ENCODE assay signal across 23 cellular contexts in the genomic region with DNA sequence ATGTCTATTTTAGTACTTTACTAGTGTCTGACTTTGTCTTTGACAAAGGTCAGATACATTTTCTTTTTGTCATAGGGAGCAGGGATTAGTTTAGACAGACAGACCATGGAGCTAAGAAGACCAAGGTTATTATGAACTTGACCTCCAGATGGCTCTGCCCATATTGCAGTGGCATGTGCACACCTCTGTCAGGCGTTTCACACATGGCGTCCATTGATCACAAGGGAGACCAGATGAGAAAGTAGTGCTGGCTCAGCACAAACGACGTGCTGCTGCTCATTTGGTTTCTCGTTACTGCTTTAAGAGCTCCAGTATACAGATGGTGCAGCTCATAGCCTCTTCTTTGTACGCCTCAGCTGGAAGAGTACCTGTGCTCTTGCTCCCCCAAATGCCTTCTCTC.
"Had no signal": no experiment of that assay in that cellular context is flagged by ENCODE, and none has a peak within 500 bp of the region (broad histone marks: within the 10 kb centered on the region; RNA-seq: fewer than 3 reads in every experiment).

No MANE protein-coding gene starts in this region.

- H3K27ac Mint-ChIP-seq: activated B cell treated with CpG ODN at 0.5 μM for 24 hours; activated CD4-positive, alpha-beta memory T cell treated with anti-CD3 and anti-CD28 coated beads for 36 hours; activated naive CD8-positive, alpha-beta T cell treated with anti-CD3 and anti-CD28 coated beads, Interleukin-2, amount 10 ng/mL, durations not matched to agents 7 days and 5 days; activated T-helper 17 cell treated with anti-CD3 and anti-CD28 coated beads, Interleukin-2, amount 50 U/mL, for 72 hours; mesothelial cell of epicardium; natural killer cell treated with Interleukin-12 subunit alpha and Interleukin-12 subunit beta and Interleukin-15 and Interleukin-18, amount 100 ng/mL, for 72 hours; progenitor cell of endocrine pancreas had no signal

- H3K4me1 Mint-ChIP-seq: activated T-helper 17 cell treated with anti-CD3 and anti-CD28 coated beads, Interleukin-2, amount 50 U/mL, for 72 hours had no signal

- H3K4me3 Mint-ChIP-seq: activated B cell treated with CpG ODN at 0.5 μM for 24 hours; activated CD4-positive, alpha-beta memory T cell treated with anti-CD3 and anti-CD28 coated beads for 36 hours; activated naive CD8-positive, alpha-beta T cell treated with anti-CD3 and anti-CD28 coated beads, Interleukin-2, amount 10 ng/mL, durations not matched to agents 7 days and 5 days; activated T-helper 17 cell treated with anti-CD3 and anti-CD28 coated beads, Interleukin-2, amount 50 U/mL, for 72 hours; mesothelial cell of epicardium; natural killer cell treated with Interleukin-12 subunit alpha and Interleukin-12 subunit beta and Interleukin-15 and Interleukin-18, amount 100 ng/mL, for 72 hours had no signal

- H3K9me3 ChIP-seq: tibial artery had no signal

- H3K27me3 ChIP-seq: foreskin keratinocyte, tibial artery had no signal

- H3K4me3 ChIP-seq: lung, tibial artery had no signal

- DNase-seq: activated B cell treated with CpG ODN at 0.5 μM for 24 hours; activated CD4-positive, alpha-beta memory T cell treated with anti-CD3 and anti-CD28 coated beads for 36 hours; activated CD4-positive, alpha-beta T cell treated with anti-CD3 and anti-CD28 coated beads for 4 hours; activated naive CD4-positive, alpha-beta T cell treated with Interleukin-2 at 50 U/mL for 16 hours; activated naive CD8-positive, alpha-beta T cell treated with anti-CD3 and anti-CD28 coated beads, Interleukin-2, amount 10 ng/mL, durations not matched to agents 7 days and 5 days; activated T-cell treated with anti-CD3 and anti-CD28 coated beads, Interleukin-2, amount 50 U/mL, for 1 hour; amygdala; dermis blood vessel endothelial cell; effector memory CD4-positive, alpha-beta T cell; foreskin keratinocyte; hypothalamus; kidney; nucleus accumbens; stimulated activated CD4-positive, alpha-beta T cell treated with anti-CD3 and anti-CD28 coated beads, Interleukin-2, amount 100 ng/mL, for 24 hours; stimulated activated naive CD4-positive, alpha-beta T cell treated with Interleukin-2 at 50 U/mL for 16 hours; tibial artery had no signal

- H3K27ac ChIP-seq: foreskin keratinocyte, tibial artery had no signal

- H3K36me3 Mint-ChIP-seq: activated CD4-positive, alpha-beta memory T cell treated with anti-CD3 and anti-CD28 coated beads for 36 hours; activated naive CD8-positive, alpha-beta T cell treated with anti-CD3 and anti-CD28 coated beads, Interleukin-2, amount 10 ng/mL, durations not matched to agents 7 days and 5 days; mesothelial cell of epicardium; natural killer cell treated with Interleukin-12 subunit alpha and Interleukin-12 subunit beta and Interleukin-15 and Interleukin-18, amount 100 ng/mL, for 72 hours had no signal

- H3K9me3 Mint-ChIP-seq: activated B cell treated with CpG ODN at 0.5 μM for 24 hours; activated CD4-positive, alpha-beta memory T cell treated with anti-CD3 and anti-CD28 coated beads for 36 hours; activated T-helper 17 cell treated with anti-CD3 and anti-CD28 coated beads, Interleukin-2, amount 50 U/mL, for 72 hours; mesothelial cell of epicardium; natural killer cell treated with Interleukin-12 subunit alpha and Interleukin-12 subunit beta and Interleukin-15 and Interleukin-18, amount 100 ng/mL, for 72 hours had no signal

- FAIRE-seq: kidney, urothelium cell line had no signal

- H3K36me3 ChIP-seq: tibial artery had no signal

- H3K27me3 Mint-ChIP-seq: activated B cell treated with CpG ODN at 0.5 μM for 24 hours; activated CD4-positive, alpha-beta memory T cell treated with anti-CD3 and anti-CD28 coated beads for 36 hours; activated T-helper 17 cell treated with anti-CD3 and anti-CD28 coated beads, Interleukin-2, amount 50 U/mL, for 72 hours had no signal

- ATAC-seq: activated T-helper 17 cell treated with anti-CD3 and anti-CD28 coated beads, Interleukin-2, amount 50 U/mL, for 72 hours; foreskin keratinocyte; left lobe of liver; natural killer cell treated with Interleukin-12 subunit alpha and Interleukin-12 subunit beta and Interleukin-15 and Interleukin-18, amount 100 ng/mL, for 72 hours had no signal
